ENCODE assay signal across 1 cellular context in the genomic region with DNA sequence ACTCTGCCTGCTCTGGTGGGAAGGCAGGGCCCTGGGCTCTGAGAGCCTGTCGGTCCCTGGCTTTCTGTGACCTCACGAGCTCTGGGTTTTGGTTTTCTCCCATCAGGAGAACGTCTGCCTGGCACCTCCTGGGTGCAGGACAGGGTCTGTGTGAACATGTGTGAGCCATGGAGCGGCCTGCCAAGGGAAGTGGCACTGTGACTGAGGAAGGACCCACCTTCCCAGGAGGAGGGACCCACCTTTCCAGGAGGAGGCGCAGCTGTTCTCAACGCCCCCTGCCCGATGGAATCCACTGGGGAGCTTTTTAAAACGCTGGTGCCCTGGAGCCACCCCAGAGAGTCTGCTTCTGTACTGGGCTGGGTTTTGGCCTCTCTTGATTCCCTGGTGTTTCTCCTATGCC.
TF ChIP-seq lines count a peak whose summit lies in the region.

No MANE protein-coding gene starts in this region.

TF ChIP-seq in IMR-90, 13 proteins besides CTCF, POLR2A, EP300 and RAD21 (continued from another document):
- no peak for TF ChIP-seq NFE2L2 (IDR thresholded peaks at IDR 0.05; ENCODE audit: low read depth, low read length)
